In genomic region chr12:6312529-6313325, GRCh38 we compare ENCODE assay signal across 9 cellular contexts. TPM values are rescaled to one million over a fixed set of nuclear protein-coding genes. Genes with fewer than 3 reads are reported as not detected.
DNase-seq lines count a peak whose midpoint lies in the region; ATAC-seq and TF ChIP-seq lines count a peak whose summit lies in the region.
"Had no signal": no experiment of that assay in that cellular context is flagged by ENCODE, and none has a peak within 500 bp of the region (broad histone marks: within the 10 kb centered on the region; RNA-seq: fewer than 3 reads in every experiment).

No MANE protein-coding gene starts in this region.

- ATAC-seq in HG02571 (IDR thresholded peaks at IDR 0.05; ENCODE audit: unreplicated experiment) (peak; percentile 60), RWPE2 (ENCODE audit: low read depth) (peak; percentile 78), mucosa of descending colon (peak; percentile 71)

- intact Hi-C loops in mucosa of descending colon (cut with DNase I, micrococcal nuclease) = no loop called here

- no peaks in the 10 kb centered on the region for H3K27me3 ChIP-seq in RWPE2 (ENCODE audit: insufficient read depth, poor library complexity, severe bottlenecking)

- H3K36me3 ChIP-seq in RWPE2 (ENCODE audit: low read depth) (no peaks in the 10 kb centered on the region), mucosa of descending colon (ENCODE audit: low read depth) (no peaks in the 10 kb centered on the region)
- H3K36me3 ChIP-seq: heart left ventricle had no signal

- H3K4me3 ChIP-seq in RWPE2 (ENCODE audit: severe bottlenecking) (no peak overlapping the region), mucosa of descending colon (no peak overlapping the region)
- H3K4me3 ChIP-seq: heart left ventricle had no signal

- no peak for TF ChIP-seq POLR2A in erythroblast (IDR thresholded peaks at IDR 0.05; ENCODE audit: low read length)

- DNase-seq in NCI-H146 (lab: John Stamatoyannopoulos, UW) (peak; percentile 29), NCI-H146 treated with DMSO at 0.1 percent for 48 hours (lab: John Stamatoyannopoulos, UW; ENCODE audit: unreplicated experiment) (no peak), RWPE2 (ENCODE audit: low spot score) (peak; percentile 84), mucosa of descending colon (peak; percentile 91 to 94 (median 92)), DMS 273 (lab: John Stamatoyannopoulos, UW; ENCODE audit: unreplicated experiment) (no peak), erythroblast (lab: John Stamatoyannopoulos, UW) (no peak)
- no peak for DNase-seq in stimulated activated CD4-positive, alpha-beta T cell treated with anti-CD3 and anti-CD28 coated beads, Interleukin-4, amount 100 ng/mL, for 24 hours
- DNase-seq: heart left ventricle had no signal

- no peaks in the 10 kb centered on the region for H3K9me3 ChIP-seq in RWPE2 (ENCODE audit: severe bottlenecking)
- H3K9me3 ChIP-seq in mucosa of descending colon = no peaks in the 10 kb centered on the region
- H3K9me3 ChIP-seq: heart left ventricle had no signal

- TF ChIP-seq CTCF in RWPE2 (IDR thresholded peaks at IDR 0.05; ENCODE audit: poor library complexity, severe bottlenecking) = no peak
- TF ChIP-seq CTCF in mucosa of descending colon (IDR thresholded peaks at IDR 0.05) = no peak

- peak overlapping the region; percentile 68 for H3K27ac ChIP-seq in RWPE2 (ENCODE audit: poor library complexity, severe bottlenecking)
- H3K27ac ChIP-seq: heart left ventricle had no signal

- peaks cover 20% of the 10 kb centered on the region for H3K4me1 ChIP-seq in RWPE2 (ENCODE audit: insufficient read depth, poor library complexity, severe bottlenecking)
- H3K4me1 ChIP-seq in mucosa of descending colon (ENCODE audit: low read depth) = peaks cover 34% of the 10 kb centered on the region

RNA-seq across cellular contexts. Expression of gene PLEKHG6, which starts 2.2 kb away (rescaled TPM):
- 100 to 1,000 TPM in 2 of 3 donors, 10 to 100 TPM in 1; 90.4 to 190 (median 128) TPM for total RNA-seq in mucosa of descending colon

RNA-seq across cellular contexts. Expression of gene TNFRSF1A, which starts 29.1 kb away (rescaled TPM):
- total RNA-seq in mucosa of descending colon = 100 to 1,000 TPM; 166 to 237 (median 211) TPM

Comparison
In these comparisons a context has a peak if more than half of its experiments do, and no peak if none do; other contexts are left out.
1. DNase-seq: peak in NCI-H146 (single experiment), RWPE2 (single experiment) and mucosa of descending colon (3 of 3); none in NCI-H146 treated with DMSO at 0.1 percent for 48 hours (single experiment), DMS 273 (single experiment), erythroblast (0 of 2) and stimulated activated CD4-positive, alpha-beta T cell treated with anti-CD3 and anti-CD28 coated beads, Interleukin-4, amount 100 ng/mL, for 24 hours (single experiment).
2. Peak in every context shown above with its lines, with median percentiles within 50 percentile points of each other: ATAC-seq.